22 cellular contexts compared by ENCODE assay signal in genomic region chr6:161237176-161237575, GRCh38. TPM values are rescaled to one million over a fixed set of nuclear protein-coding genes. Genes with fewer than 3 reads are reported as not detected.
DNase-seq lines count a peak whose midpoint lies in the region; ATAC-seq and TF ChIP-seq lines count a peak whose summit lies in the region.
"Had no signal": no experiment of that assay in that cellular context is flagged by ENCODE, and none has a peak within 500 bp of the region (broad histone marks: within the 10 kb centered on the region; RNA-seq: fewer than 3 reads in every experiment).

No MANE protein-coding gene starts in this region.

- no peak overlapping the region for H3K23ac ChIP-seq in mesendoderm (ENCODE audit: low read length)

- H3K4me3 ChIP-seq in mesendoderm (ENCODE audit: low read length): no peak overlapping the region
- no peak overlapping the region for H3K4me3 ChIP-seq in smooth muscle cell
- no peak overlapping the region for H3K4me3 ChIP-seq in transverse colon
- H3K4me3 ChIP-seq: A549; BLaER1 treated with 17β-estradiol and CSF1 and Interleukin-3, amounts not matched to agents 10 nM and 100 nM; GM23338 had no signal

- no peak overlapping the region for H3K4ac ChIP-seq in mesendoderm (ENCODE audit: low read depth, low read length)

- H3K79me2 ChIP-seq in mesendoderm (ENCODE audit: control insufficient read depth, insufficient read depth, low read length) (peaks cover 33% of the 10 kb centered on the region), smooth muscle cell (ENCODE audit: low read depth) (peaks cover 85% of the 10 kb centered on the region)

- H4K5ac ChIP-seq in mesendoderm (ENCODE audit: low read length): no peak overlapping the region

- H3K36me3 Mint-ChIP-seq in T-helper 17 cell (ENCODE audit: low read depth): no peaks in the 10 kb centered on the region

- no peak for TF ChIP-seq POLR2A in transverse colon (IDR thresholded peaks at IDR 0.05)

- H3K4me2 ChIP-seq in mesendoderm (ENCODE audit: low read length): no peak overlapping the region
- H3K4me2 ChIP-seq in smooth muscle cell: peak overlapping the region; percentile 9
- H3K4me2 ChIP-seq: A549; BLaER1 treated with 17β-estradiol and CSF1 and Interleukin-3, amounts not matched to agents 10 nM and 100 nM; GM23338 had no signal

- TF ChIP-seq CTCF in smooth muscle cell (IDR thresholded peaks at IDR 0.05; ENCODE audit: borderline replicate concordance, insufficient read depth, poor library complexity, severe bottlenecking) (no peak), transverse colon (IDR thresholded peaks at IDR 0.05) (no peak)

- H2BK15ac ChIP-seq in mesendoderm (replicated peaks; ENCODE audit: low read depth): no peak overlapping the region

- H3K9me3 ChIP-seq in T-helper 17 cell (ENCODE audit: control insufficient read depth, low read length, poor library complexity, severe bottlenecking) (no peaks in the 10 kb centered on the region), smooth muscle cell (replicated peaks; ENCODE audit: low read depth) (no peaks in the 10 kb centered on the region), transverse colon (no peaks in the 10 kb centered on the region)
- H3K9me3 ChIP-seq: A549, BE2C had no signal

- peaks cover 31% of the 10 kb centered on the region for H3K79me1 ChIP-seq in mesendoderm (ENCODE audit: low read length)

- no peak overlapping the region for H2BK120ac ChIP-seq in mesendoderm (ENCODE audit: low read depth, low read length)

- H3K27ac ChIP-seq in mesendoderm (ENCODE audit: low read depth, low read length): no peak overlapping the region
- peak overlapping the region; percentile 48 for H3K27ac ChIP-seq in smooth muscle cell (ENCODE audit: low read depth)
- H3K27ac ChIP-seq in transverse colon: no peak overlapping the region
- H3K27ac ChIP-seq: A549; BLaER1 treated with 17β-estradiol and CSF1 and Interleukin-3, amounts not matched to agents 10 nM and 100 nM had no signal

- H3F3A ChIP-seq in smooth muscle cell (ENCODE audit: low read depth): peaks cover 29% of the 10 kb centered on the region

- no peak overlapping the region for H3K9ac ChIP-seq in mesendoderm (ENCODE audit: low read length)
- H3K9ac ChIP-seq in smooth muscle cell (ENCODE audit: low read depth): no peak overlapping the region
- H3K9ac ChIP-seq: BLaER1 treated with 17β-estradiol and CSF1 and Interleukin-3, amounts not matched to agents 10 nM and 100 nM had no signal

- H3K27me3 ChIP-seq in mesendoderm (ENCODE audit: insufficient read depth, low read length, poor library complexity) (no peaks in the 10 kb centered on the region), smooth muscle cell (ENCODE audit: low read depth) (no peaks in the 10 kb centered on the region), transverse colon (no peaks in the 10 kb centered on the region)
- H3K27me3 ChIP-seq: BE2C; BLaER1 treated with 17β-estradiol and CSF1 and Interleukin-3, amounts not matched to agents 10 nM and 100 nM had no signal

- H3K4me3 Mint-ChIP-seq in T-helper 17 cell: no peak overlapping the region
- H3K4me3 Mint-ChIP-seq: CD14-positive monocyte; CD4-positive, alpha-beta T cell; CD8-positive, alpha-beta memory T cell; GM23338; H9 had no signal

- no peak overlapping the region for H2AFZ ChIP-seq in smooth muscle cell (ENCODE audit: low read depth)
- H2AFZ ChIP-seq: GM23338 had no signal

- no peak overlapping the region for H2AK5ac ChIP-seq in mesendoderm (ENCODE audit: low read length)

- no peak for TF ChIP-seq EP300 in transverse colon (IDR thresholded peaks at IDR 0.05; ENCODE audit: low read depth)

- no peak overlapping the region for H3K18ac ChIP-seq in mesendoderm (ENCODE audit: low read length)

- H4K8ac ChIP-seq in mesendoderm (ENCODE audit: low read depth, low read length): no peak overlapping the region

- DNase-seq in EH (ENCODE audit: low read depth) (peak; percentile 10), T-helper 17 cell (no peak), mesendoderm (peak; percentile 49), smooth muscle cell (lab: John Stamatoyannopoulos, UW; ENCODE audit: unreplicated experiment) (no peak), sciatic nerve (ENCODE audit: low spot score) (no peak), NCI-H69 (lab: John Stamatoyannopoulos, UW) (no peak), transverse colon (no peak)
- DNase-seq: 8988T; ACHN; AML-193; BE2C; CD4-positive, alpha-beta T cell; CD8-positive, alpha-beta memory T cell; DMS 273 treated with DMSO at 0.1 percent for 48 hours; DMS79; GF-D8; H9 had no signal

- intact Hi-C loops in sciatic nerve (cut with DNase I) (no loop called here), transverse colon (cut with DNase I; ENCODE audit: low total_unique reads) (no loop called here)

- ATAC-seq in T-helper 17 cell (no peak), sciatic nerve (no peak)
- ATAC-seq: A549, GM23338, HCT116 had no signal

- H3K4me1 ChIP-seq in mesendoderm (ENCODE audit: control insufficient read depth, low read depth, low read length): peaks cover 3% of the 10 kb centered on the region
- H3K4me1 ChIP-seq in smooth muscle cell (ENCODE audit: low read depth): peaks cover 11% of the 10 kb centered on the region
- peaks cover 0 to 16% (median 5%) of the 10 kb centered on the region in 4 donors for H3K4me1 ChIP-seq in transverse colon

- no peak overlapping the region for H2BK5ac ChIP-seq in mesendoderm (ENCODE audit: low read length)

- no peak overlapping the region for H3K56ac ChIP-seq in mesendoderm (ENCODE audit: low read length)

- H3K4me1 Mint-ChIP-seq in T-helper 17 cell: peaks cover 17% of the 10 kb centered on the region
- H3K4me1 Mint-ChIP-seq: CD8-positive, alpha-beta memory T cell had no signal

- no peaks in the 10 kb centered on the region for H3K27me3 Mint-ChIP-seq in T-helper 17 cell
- H3K27me3 Mint-ChIP-seq: CD4-positive, alpha-beta T cell; CD8-positive, alpha-beta memory T cell had no signal

- no peaks in the 10 kb centered on the region for H3K36me3 ChIP-seq in mesendoderm (ENCODE audit: control insufficient read depth, insufficient read depth, low read length)
- H3K36me3 ChIP-seq in smooth muscle cell (ENCODE audit: low read depth): no peaks in the 10 kb centered on the region
- H3K36me3 ChIP-seq in transverse colon: no peaks in the 10 kb centered on the region
- H3K36me3 ChIP-seq: BE2C had no signal

- WGBS in mesendoderm (ENCODE audit: extremely low coverage, insufficient coverage, low lambda C conversion rate): no CpG with 5 or more reads among the region's 1 CpG
- 60% methylated on average over 1 of the region's 1 CpG for WGBS in smooth muscle cell (ENCODE audit: low lambda C conversion rate)
- WGBS in transverse colon (ENCODE audit: low coverage in 1 of 2), 2 donors: 93 to 100% methylated on average over 1 of the region's 1 CpG

- no peaks in the 10 kb centered on the region for H4K20me1 ChIP-seq in smooth muscle cell (ENCODE audit: low read depth)

- peak overlapping the region; percentile 51 for H3K27ac Mint-ChIP-seq in T-helper 17 cell
- H3K27ac Mint-ChIP-seq: CD14-positive monocyte; CD4-positive, alpha-beta T cell; CD8-positive, alpha-beta memory T cell; GM23338; H9 had no signal

- in situ Hi-C loops in transverse colon (cut with MboI; ENCODE audit: low pct_ligation_motif_present in 1 of 4, low pct_unique_long_range_greater_than_20kb in 1 of 4, low sequenced_read_pairs in 3 of 4): no loop called here

RNA-seq across cellular contexts. Expression of gene AGPAT4, which starts 36.7 kb away (rescaled TPM):
- total RNA-seq in T-helper 17 cell (10 to 100 TPM; 15.9 to 19.2 TPM), smooth muscle cell (49.3 and 51.8 TPM in 2 replicates), sciatic nerve (25.7 TPM), transverse colon (1 to 10 TPM; 2.2 to 6.4 (median 4.4) TPM)
- polyA plus RNA-seq in mesendoderm (2013, experiment 1 of 2): 12.2 TPM
- 10.8 TPM for polyA plus RNA-seq in mesendoderm (2013, experiment 2 of 2)
- 41.5 and 51.4 TPM in 2 replicates for polyA plus RNA-seq in smooth muscle cell

Comparison
In these comparisons a context has a peak if more than half of its experiments do, and no peak if none do; other contexts are left out.
1. DNase-seq: peak in EH (single experiment) and mesendoderm (single experiment); none in T-helper 17 cell (0 of 3), smooth muscle cell (single experiment), sciatic nerve (single experiment), NCI-H69 (single experiment) and transverse colon (single experiment).